In the genomic region with DNA sequence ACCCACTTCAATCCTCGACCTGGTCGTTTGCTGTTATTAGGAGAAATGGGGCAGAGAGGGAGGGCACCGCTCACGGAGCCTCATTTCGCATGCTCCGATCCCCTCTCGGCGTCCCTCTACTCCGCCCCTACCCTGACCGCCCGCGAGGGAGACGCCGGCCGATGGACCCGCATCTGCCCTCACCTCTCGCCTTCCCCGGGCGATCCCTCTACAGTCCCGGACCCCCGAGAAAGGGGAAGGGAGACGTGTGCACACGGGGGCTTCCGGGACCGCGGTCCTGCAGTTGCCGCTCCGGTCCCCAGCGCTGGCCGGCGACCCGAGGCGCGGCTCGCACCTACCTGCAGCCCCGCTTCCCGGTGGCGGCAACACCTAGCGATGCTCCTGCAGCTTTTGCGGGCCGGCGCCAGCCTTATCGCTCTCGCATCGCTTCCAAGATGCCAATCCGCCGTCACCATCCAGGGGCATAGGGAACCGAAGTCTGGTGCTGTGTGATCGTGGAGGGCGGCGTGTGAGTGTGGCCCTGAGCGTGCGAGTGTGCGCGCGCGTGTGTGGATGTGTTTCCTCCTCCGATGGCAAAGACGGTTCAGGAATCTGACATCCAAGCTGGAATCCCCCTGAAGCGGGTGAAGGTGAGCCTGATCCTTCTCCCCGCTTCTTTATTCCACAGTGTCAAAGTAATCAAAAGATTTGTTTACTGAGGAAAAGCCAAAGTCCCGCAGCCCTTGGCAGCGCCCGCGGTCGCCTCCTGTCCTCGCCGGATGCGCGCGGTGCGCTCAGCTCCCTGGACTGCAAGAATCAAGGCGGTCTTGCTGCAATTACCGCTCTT, we compare ENCODE assay signal across 8 cellular contexts.
A peak's percentile ranks its signal among the peaks of the same experiment; 100 is the strongest.
DNase-seq lines count a peak whose midpoint lies in the region; ATAC-seq and TF ChIP-seq lines count a peak whose summit lies in the region.

No MANE protein-coding gene starts in this region.

- peaks cover 57% of the 10 kb centered on the region for H3K27me3 Mint-ChIP-seq in type B pancreatic cell

- CTCF ChIA-PET in AG04449 (lab: Yijun Ruan, JAX): interaction anchor here (1.0 to 1.5 kb wide), 2 partner anchors 19 to 24 kb away, joined by 3 to 5 read pairs; no protein-coding TSS in a partner anchor

- DNase-seq in AG04449 (ENCODE audit: low read depth, low spot score): no peak
- DNase-seq in ecto neural progenitor cell (ENCODE audit: low spot score): peak; percentile 69
- no peak for DNase-seq in type B pancreatic cell (ENCODE audit: extremely low spot score, unreplicated experiment)
- DNase-seq in DMS53 treated with DMSO at 0.1 percent for 48 hours (lab: John Stamatoyannopoulos, UW; ENCODE audit: unreplicated experiment): no peak

- POLR2A ChIA-PET in AG04449 (lab: Yijun Ruan, JAX): no interaction called here

- H3K4me3 ChIP-seq in AG04449 (ENCODE audit: low read depth, low read length) (peak overlapping the region; percentile 47), mucosa of rectum (ENCODE audit: low read length in 2 of 2) (peak overlapping the region; percentile 28 to 64)

- no peaks in the 10 kb centered on the region for H3K9me3 ChIP-seq in mucosa of rectum (ENCODE audit: control insufficient read depth in 2 of 2, low read length in 2 of 2)

- no peaks in the 10 kb centered on the region for H3K9me3 Mint-ChIP-seq in type B pancreatic cell

- peaks cover 12% of the 10 kb centered on the region for H3K4me1 Mint-ChIP-seq in type B pancreatic cell (ENCODE audit: unreplicated experiment)

- H3K36me3 Mint-ChIP-seq in type B pancreatic cell: no peaks in the 10 kb centered on the region

- no peak overlapping the region for H3K27ac ChIP-seq in mucosa of rectum (ENCODE audit: low read depth in 2 of 2, low read length in 2 of 2)

- H3K36me3 ChIP-seq in mucosa of rectum (ENCODE audit: control insufficient read depth in 2 of 2, insufficient read depth in 2 of 2, low read length in 2 of 2): no peaks in the 10 kb centered on the region

- H3K27ac Mint-ChIP-seq in type B pancreatic cell: no peak overlapping the region

- H3K4me1 ChIP-seq in mucosa of rectum (ENCODE audit: control insufficient read depth in 2 of 2, insufficient read depth in 2 of 2, low read length in 2 of 2): peaks cover 0 to 5% of the 10 kb centered on the region in 2 donors

- H3K9ac ChIP-seq in mucosa of rectum (ENCODE audit: low read depth in 1 of 2, low read length in 2 of 2): no peak overlapping the region

- peak; percentile 33 for ATAC-seq in SK-N-SH treated with all-trans-retinoic acid at 6 μM for 48 hours
- ATAC-seq in GM19324 (IDR thresholded peaks at IDR 0.05; ENCODE audit: low FRiP score, unreplicated experiment): no peak
- no peak for ATAC-seq in HG03175 (IDR thresholded peaks at IDR 0.05; ENCODE audit: unreplicated experiment)

- peak overlapping the region; percentile 91 for H3K4me3 Mint-ChIP-seq in type B pancreatic cell

- peaks cover 16 to 25% of the 10 kb centered on the region in 2 donors for H3K27me3 ChIP-seq in mucosa of rectum (ENCODE audit: control insufficient read depth in 2 of 2, insufficient read depth in 2 of 2, low read length in 2 of 2)

- no peak for TF ChIP-seq CTCF in AG04449 (IDR thresholded peaks at IDR 0.05; ENCODE audit: insufficient read depth, low read length, missing control alignments)
- TF ChIP-seq CTCF in type B pancreatic cell (conservative IDR thresholded peaks at IDR 0.05): no peak

TF ChIP-seq in SK-N-SH treated with all-trans-retinoic acid at 6 μM for 48 hours, 23 proteins besides CTCF, POLR2A, EP300 and RAD21 (continues in another document):
- TF ChIP-seq, protein P1, sequence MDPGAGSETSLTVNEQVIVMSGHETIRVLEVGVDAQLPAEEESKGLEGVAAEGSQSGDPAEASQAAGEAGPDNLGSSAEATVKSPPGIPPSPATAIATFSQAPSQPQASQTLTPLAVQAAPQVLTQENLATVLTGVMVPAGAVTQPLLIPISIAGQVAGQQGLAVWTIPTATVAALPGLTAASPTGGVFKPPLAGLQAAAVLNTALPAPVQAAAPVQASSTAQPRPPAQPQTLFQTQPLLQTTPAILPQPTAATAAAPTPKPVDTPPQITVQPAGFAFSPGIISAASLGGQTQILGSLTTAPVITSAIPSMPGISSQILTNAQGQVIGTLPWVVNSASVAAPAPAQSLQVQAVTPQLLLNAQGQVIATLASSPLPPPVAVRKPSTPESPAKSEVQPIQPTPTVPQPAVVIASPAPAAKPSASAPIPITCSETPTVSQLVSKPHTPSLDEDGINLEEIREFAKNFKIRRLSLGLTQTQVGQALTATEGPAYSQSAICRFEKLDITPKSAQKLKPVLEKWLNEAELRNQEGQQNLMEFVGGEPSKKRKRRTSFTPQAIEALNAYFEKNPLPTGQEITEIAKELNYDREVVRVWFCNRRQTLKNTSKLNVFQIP (CRISPR knock-in tag; IDR thresholded peaks at IDR 0.05; ENCODE audit: borderline replicate concordance, low read depth): no peak
- TF ChIP-seq, protein P2, sequence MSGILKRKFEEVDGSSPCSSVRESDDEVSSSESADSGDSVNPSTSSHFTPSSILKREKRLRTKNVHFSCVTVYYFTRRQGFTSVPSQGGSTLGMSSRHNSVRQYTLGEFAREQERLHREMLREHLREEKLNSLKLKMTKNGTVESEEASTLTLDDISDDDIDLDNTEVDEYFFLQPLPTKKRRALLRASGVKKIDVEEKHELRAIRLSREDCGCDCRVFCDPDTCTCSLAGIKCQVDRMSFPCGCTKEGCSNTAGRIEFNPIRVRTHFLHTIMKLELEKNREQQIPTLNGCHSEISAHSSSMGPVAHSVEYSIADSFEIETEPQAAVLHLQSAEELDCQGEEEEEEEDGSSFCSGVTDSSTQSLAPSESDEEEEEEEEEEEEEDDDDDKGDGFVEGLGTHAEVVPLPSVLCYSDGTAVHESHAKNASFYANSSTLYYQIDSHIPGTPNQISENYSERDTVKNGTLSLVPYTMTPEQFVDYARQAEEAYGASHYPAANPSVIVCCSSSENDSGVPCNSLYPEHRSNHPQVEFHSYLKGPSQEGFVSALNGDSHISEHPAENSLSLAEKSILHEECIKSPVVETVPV (CRISPR knock-in tag; IDR thresholded peaks at IDR 0.05): no peak
- TF ChIP-seq, protein P3, sequence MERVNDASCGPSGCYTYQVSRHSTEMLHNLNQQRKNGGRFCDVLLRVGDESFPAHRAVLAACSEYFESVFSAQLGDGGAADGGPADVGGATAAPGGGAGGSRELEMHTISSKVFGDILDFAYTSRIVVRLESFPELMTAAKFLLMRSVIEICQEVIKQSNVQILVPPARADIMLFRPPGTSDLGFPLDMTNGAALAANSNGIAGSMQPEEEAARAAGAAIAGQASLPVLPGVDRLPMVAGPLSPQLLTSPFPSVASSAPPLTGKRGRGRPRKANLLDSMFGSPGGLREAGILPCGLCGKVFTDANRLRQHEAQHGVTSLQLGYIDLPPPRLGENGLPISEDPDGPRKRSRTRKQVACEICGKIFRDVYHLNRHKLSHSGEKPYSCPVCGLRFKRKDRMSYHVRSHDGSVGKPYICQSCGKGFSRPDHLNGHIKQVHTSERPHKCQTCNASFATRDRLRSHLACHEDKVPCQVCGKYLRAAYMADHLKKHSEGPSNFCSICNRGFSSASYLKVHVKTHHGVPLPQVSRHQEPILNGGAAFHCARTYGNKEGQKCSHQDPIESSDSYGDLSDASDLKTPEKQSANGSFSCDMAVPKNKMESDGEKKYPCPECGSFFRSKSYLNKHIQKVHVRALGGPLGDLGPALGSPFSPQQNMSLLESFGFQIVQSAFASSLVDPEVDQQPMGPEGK (CRISPR knock-in tag; IDR thresholded peaks at IDR 0.05; ENCODE audit: borderline replicate concordance): no peak
- TF ChIP-seq ESRRG (CRISPR knock-in tag; IDR thresholded peaks at IDR 0.05): no peak
- TF ChIP-seq ZFP30 (CRISPR knock-in tag; IDR thresholded peaks at IDR 0.05): no peak
- no peak for TF ChIP-seq SNAI2 (CRISPR knock-in tag; IDR thresholded peaks at IDR 0.05)
- TF ChIP-seq OSR1 (CRISPR knock-in tag; IDR thresholded peaks at IDR 0.05): no peak
- TF ChIP-seq GLIS3 (CRISPR knock-in tag; IDR thresholded peaks at IDR 0.05): no peak
- no peak for TF ChIP-seq TOX (CRISPR knock-in tag; IDR thresholded peaks at IDR 0.05; ENCODE audit: borderline replicate concordance)
- TF ChIP-seq, protein P4, sequence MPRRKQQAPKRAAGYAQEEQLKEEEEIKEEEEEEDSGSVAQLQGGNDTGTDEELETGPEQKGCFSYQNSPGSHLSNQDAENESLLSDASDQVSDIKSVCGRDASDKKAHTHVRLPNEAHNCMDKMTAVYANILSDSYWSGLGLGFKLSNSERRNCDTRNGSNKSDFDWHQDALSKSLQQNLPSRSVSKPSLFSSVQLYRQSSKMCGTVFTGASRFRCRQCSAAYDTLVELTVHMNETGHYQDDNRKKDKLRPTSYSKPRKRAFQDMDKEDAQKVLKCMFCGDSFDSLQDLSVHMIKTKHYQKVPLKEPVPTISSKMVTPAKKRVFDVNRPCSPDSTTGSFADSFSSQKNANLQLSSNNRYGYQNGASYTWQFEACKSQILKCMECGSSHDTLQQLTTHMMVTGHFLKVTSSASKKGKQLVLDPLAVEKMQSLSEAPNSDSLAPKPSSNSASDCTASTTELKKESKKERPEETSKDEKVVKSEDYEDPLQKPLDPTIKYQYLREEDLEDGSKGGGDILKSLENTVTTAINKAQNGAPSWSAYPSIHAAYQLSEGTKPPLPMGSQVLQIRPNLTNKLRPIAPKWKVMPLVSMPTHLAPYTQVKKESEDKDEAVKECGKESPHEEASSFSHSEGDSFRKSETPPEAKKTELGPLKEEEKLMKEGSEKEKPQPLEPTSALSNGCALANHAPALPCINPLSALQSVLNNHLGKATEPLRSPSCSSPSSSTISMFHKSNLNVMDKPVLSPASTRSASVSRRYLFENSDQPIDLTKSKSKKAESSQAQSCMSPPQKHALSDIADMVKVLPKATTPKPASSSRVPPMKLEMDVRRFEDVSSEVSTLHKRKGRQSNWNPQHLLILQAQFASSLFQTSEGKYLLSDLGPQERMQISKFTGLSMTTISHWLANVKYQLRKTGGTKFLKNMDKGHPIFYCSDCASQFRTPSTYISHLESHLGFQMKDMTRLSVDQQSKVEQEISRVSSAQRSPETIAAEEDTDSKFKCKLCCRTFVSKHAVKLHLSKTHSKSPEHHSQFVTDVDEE (CRISPR knock-in tag; IDR thresholded peaks at IDR 0.05): no peak
- no peak for TF ChIP-seq ZNF70 (CRISPR knock-in tag; IDR thresholded peaks at IDR 0.05)
- TF ChIP-seq ZNF565 (CRISPR knock-in tag; conservative IDR thresholded peaks at IDR 0.05; ENCODE audit: low read depth): no peak
- TF ChIP-seq CSDC2 (CRISPR knock-in tag; IDR thresholded peaks at IDR 0.05): no peak
